1 cellular context compared by ENCODE assay signal in the genomic region with DNA sequence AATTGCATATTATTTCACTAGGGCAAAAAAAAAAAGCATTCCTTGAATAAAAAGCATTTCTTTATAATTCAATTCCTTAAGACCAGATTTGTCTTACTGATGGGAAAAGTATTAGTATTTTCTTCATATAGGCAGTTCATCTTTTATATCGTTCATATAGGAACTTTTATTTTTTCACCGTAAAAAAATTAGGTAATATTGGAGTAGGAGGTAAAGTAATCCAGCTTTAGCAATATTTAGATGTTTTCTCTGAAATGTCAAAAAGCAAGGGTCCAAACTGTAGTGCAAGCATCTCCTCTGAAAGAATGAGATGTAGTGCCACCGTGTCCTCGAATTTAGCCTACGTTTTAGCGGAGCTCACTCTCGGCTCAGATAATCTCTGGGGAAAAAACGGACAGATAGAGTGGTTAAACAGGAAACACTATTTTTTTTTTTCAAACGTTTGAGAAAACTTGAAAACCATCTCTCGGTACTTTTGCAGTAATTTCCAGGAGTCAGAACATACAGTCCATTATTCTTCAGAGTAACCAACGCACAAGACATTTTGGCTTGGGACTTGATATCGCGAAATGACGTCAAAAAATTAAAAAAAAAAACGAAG.
A peak's percentile ranks its signal among the peaks of the same experiment; 100 is the strongest.
TF ChIP-seq lines count a peak whose summit lies in the region.

No MANE protein-coding gene starts in this region.

TF ChIP-seq in GM12878, 131 proteins besides CTCF, POLR2A, EP300 and RAD21:
- TF ChIP-seq, protein P1, sequence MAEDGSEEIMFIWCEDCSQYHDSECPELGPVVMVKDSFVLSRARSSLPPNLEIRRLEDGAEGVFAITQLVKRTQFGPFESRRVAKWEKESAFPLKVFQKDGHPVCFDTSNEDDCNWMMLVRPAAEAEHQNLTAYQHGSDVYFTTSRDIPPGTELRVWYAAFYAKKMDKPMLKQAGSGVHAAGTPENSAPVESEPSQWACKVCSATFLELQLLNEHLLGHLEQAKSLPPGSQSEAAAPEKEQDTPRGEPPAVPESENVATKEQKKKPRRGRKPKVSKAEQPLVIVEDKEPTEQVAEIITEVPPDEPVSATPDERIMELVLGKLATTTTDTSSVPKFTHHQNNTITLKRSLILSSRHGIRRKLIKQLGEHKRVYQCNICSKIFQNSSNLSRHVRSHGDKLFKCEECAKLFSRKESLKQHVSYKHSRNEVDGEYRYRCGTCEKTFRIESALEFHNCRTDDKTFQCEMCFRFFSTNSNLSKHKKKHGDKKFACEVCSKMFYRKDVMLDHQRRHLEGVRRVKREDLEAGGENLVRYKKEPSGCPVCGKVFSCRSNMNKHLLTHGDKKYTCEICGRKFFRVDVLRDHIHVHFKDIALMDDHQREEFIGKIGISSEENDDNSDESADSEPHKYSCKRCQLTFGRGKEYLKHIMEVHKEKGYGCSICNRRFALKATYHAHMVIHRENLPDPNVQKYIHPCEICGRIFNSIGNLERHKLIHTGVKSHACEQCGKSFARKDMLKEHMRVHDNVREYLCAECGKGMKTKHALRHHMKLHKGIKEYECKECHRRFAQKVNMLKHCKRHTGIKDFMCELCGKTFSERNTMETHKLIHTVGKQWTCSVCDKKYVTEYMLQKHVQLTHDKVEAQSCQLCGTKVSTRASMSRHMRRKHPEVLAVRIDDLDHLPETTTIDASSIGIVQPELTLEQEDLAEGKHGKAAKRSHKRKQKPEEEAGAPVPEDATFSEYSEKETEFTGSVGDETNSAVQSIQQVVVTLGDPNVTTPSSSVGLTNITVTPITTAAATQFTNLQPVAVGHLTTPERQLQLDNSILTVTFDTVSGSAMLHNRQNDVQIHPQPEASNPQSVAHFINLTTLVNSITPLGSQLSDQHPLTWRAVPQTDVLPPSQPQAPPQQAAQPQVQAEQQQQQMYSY (CRISPR knock-in tag; IDR thresholded peaks at IDR 0.05) = no peak
- TF ChIP-seq CREM (IDR thresholded peaks at IDR 0.05; ENCODE audit: low read depth) (peak; percentile 89), RUNX3 (IDR thresholded peaks at IDR 0.05; ENCODE audit: low read length) (no peak), BMI1 (IDR thresholded peaks at IDR 0.05; ENCODE audit: borderline replicate concordance) (peak; percentile 60), POLR2AphosphoS2 (IDR thresholded peaks at IDR 0.05; ENCODE audit: low read depth, low read length) (no peak), YBX1 (IDR thresholded peaks at IDR 0.05) (no peak), STAT3 (IDR thresholded peaks at IDR 0.05; ENCODE audit: low read depth, low read length) (no peak), PAX8 (IDR thresholded peaks at IDR 0.05) (no peak), FOS (IDR thresholded peaks at IDR 0.05; ENCODE audit: borderline replicate concordance, extremely low read depth, insufficient read length) (no peak), TCF3 (IDR thresholded peaks at IDR 0.05; ENCODE audit: borderline replicate concordance, insufficient read depth, low read depth, low read length) (no peak), ATF7 (IDR thresholded peaks at IDR 0.05; ENCODE audit: low read depth) (peak; percentile 93), SIN3A (IDR thresholded peaks at IDR 0.05; ENCODE audit: low read depth, low read length) (no peak), CHD2 (IDR thresholded peaks at IDR 0.05; ENCODE audit: borderline replicate concordance, low read depth, low read length) (0 out of 2 replicates have a peak, but pooled peaks have one; percentile 12), RCOR1 (conservative IDR thresholded peaks at IDR 0.05; ENCODE audit: low read depth, low read length) (no peak), MYC (IDR thresholded peaks at IDR 0.05; ENCODE audit: insufficient read depth, insufficient read length, insufficient replicate concordance, low read length, severe bottlenecking) (no peak), ZBED1 (IDR thresholded peaks at IDR 0.05; ENCODE audit: borderline replicate concordance) (peak; percentile 91; the same call in 1 of the 2 replicates), CHD4 (IDR thresholded peaks at IDR 0.05) (no peak), NBN (IDR thresholded peaks at IDR 0.05) (0 out of 2 replicates have a peak, but pooled peaks have one; percentile 35), CREB1 (IDR thresholded peaks at IDR 0.05; ENCODE audit: low read depth) (peak; percentile 87), KLF5 (IDR thresholded peaks at IDR 0.05; ENCODE audit: partially characterized antibody) (no peak), MEF2A (IDR thresholded peaks at IDR 0.05; ENCODE audit: insufficient read depth, low read depth, low read length) (no peak), BHLHE40 (IDR thresholded peaks at IDR 0.05; ENCODE audit: borderline replicate concordance in 1 of 2, low read depth in 2 of 2, low read length in 1 of 2) (no peak), MEF2B (IDR thresholded peaks at IDR 0.05; ENCODE audit: partially characterized antibody, poor library complexity, severe bottlenecking) (peak; percentile 57)
- TF ChIP-seq, protein P2, sequence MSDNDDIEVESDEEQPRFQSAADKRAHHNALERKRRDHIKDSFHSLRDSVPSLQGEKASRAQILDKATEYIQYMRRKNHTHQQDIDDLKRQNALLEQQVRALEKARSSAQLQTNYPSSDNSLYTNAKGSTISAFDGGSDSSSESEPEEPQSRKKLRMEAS (IDR thresholded peaks at IDR 0.05; ENCODE audit: low read depth, low read length) = no peak
- TF ChIP-seq, protein P3, sequence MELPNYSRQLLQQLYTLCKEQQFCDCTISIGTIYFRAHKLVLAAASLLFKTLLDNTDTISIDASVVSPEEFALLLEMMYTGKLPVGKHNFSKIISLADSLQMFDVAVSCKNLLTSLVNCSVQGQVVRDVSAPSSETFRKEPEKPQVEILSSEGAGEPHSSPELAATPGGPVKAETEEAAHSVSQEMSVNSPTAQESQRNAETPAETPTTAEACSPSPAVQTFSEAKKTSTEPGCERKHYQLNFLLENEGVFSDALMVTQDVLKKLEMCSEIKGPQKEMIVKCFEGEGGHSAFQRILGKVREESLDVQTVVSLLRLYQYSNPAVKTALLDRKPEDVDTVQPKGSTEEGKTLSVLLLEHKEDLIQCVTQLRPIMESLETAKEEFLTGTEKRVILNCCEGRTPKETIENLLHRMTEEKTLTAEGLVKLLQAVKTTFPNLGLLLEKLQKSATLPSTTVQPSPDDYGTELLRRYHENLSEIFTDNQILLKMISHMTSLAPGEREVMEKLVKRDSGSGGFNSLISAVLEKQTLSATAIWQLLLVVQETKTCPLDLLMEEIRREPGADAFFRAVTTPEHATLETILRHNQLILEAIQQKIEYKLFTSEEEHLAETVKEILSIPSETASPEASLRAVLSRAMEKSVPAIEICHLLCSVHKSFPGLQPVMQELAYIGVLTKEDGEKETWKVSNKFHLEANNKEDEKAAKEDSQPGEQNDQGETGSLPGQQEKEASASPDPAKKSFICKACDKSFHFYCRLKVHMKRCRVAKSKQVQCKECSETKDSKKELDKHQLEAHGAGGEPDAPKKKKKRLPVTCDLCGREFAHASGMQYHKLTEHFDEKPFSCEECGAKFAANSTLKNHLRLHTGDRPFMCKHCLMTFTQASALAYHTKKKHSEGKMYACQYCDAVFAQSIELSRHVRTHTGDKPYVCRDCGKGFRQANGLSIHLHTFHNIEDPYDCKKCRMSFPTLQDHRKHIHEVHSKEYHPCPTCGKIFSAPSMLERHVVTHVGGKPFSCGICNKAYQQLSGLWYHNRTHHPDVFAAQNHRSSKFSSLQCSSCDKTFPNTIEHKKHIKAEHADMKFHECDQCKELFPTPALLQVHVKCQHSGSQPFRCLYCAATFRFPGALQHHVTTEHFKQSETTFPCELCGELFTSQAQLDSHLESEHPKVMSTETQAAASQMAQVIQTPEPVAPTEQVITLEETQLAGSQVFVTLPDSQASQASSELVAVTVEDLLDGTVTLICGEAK (IDR thresholded peaks at IDR 0.05; ENCODE audit: borderline replicate concordance) = no peak; the same call in 1 of the 2 replicates
- TF ChIP-seq, protein P4, sequence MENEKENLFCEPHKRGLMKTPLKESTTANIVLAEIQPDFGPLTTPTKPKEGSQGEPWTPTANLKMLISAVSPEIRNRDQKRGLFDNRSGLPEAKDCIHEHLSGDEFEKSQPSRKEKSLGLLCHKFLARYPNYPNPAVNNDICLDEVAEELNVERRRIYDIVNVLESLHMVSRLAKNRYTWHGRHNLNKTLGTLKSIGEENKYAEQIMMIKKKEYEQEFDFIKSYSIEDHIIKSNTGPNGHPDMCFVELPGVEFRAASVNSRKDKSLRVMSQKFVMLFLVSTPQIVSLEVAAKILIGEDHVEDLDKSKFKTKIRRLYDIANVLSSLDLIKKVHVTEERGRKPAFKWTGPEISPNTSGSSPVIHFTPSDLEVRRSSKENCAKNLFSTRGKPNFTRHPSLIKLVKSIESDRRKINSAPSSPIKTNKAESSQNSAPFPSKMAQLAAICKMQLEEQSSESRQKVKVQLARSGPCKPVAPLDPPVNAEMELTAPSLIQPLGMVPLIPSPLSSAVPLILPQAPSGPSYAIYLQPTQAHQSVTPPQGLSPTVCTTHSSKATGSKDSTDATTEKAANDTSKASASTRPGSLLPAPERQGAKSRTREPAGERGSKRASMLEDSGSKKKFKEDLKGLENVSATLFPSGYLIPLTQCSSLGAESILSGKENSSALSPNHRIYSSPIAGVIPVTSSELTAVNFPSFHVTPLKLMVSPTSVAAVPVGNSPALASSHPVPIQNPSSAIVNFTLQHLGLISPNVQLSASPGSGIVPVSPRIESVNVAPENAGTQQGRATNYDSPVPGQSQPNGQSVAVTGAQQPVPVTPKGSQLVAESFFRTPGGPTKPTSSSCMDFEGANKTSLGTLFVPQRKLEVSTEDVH (IDR thresholded peaks at IDR 0.05; ENCODE audit: low read depth, partially characterized antibody) = no peak
